In genomic region chr6:44052419-44053011, GRCh38 we compare ENCODE assay signal across 11 cellular contexts.
A peak's percentile ranks its signal among the peaks of the same experiment; 100 is the strongest.
DNase-seq lines count a peak whose midpoint lies in the region; ATAC-seq, FAIRE-seq and TF ChIP-seq lines count a peak whose summit lies in the region.
"Had no signal": no experiment of that assay in that cellular context is flagged by ENCODE, and none has a peak within 500 bp of the region (broad histone marks: within the 10 kb centered on the region; RNA-seq: fewer than 3 reads in every experiment).

No MANE protein-coding gene starts in this region.

- no peak for DNase-seq in HCT116 (ENCODE audit: low read depth, low spot score)
- peak; percentile 75 to 82 (median 79) for DNase-seq in K562 (ENCODE audit: extremely low read depth in 1 of 4, low spot score in 3 of 4)
- DNase-seq in SW 1271 (lab: John Stamatoyannopoulos, UW) = no peak
- DNase-seq in activated T-cell treated with anti-CD3 and anti-CD28 coated beads, Interleukin-2, amount 50 U/mL, for 24 hours = no peak
- DNase-seq in UCSD-AML1 (lab: John Stamatoyannopoulos, UW; ENCODE audit: unreplicated experiment) = no peak
- DNase-seq: activated B cell treated with CpG ODN at 0.5 μM for 24 hours, NCI-H2029 had no signal

- ATAC-seq in HCT116 (peak; percentile 70), K562 (peak; percentile 82), GM18520 (IDR thresholded peaks at IDR 0.05; ENCODE audit: unreplicated experiment) (no peak)

- 24% methylated on average over 4 of the region's 4 CpGs for WGBS in K562 (ENCODE audit: insufficient coverage, low coverage, missing lambda C conversion rate)

- intact Hi-C loops in HCT116 (cut with micrococcal nuclease) = no loop called here
- intact Hi-C loops in K562 (cut with micrococcal nuclease) = no loop called here

- H3K27me3 ChIP-seq in HCT116 (ENCODE audit: insufficient read depth, low read length) (no peaks in the 10 kb centered on the region), K562 (ENCODE audit: control insufficient read depth in 2 of 2, insufficient read depth in 2 of 2, low read length in 2 of 2) (no peaks in the 10 kb centered on the region), iPS-15b (ENCODE audit: control insufficient read depth, insufficient read depth, low read length) (no peaks in the 10 kb centered on the region), stomach smooth muscle (ENCODE audit: control insufficient read depth in 1 of 2, insufficient read depth in 2 of 2, low read length in 2 of 2) (no peaks in the 10 kb centered on the region)

- no peaks in the 10 kb centered on the region for H3K79me2 ChIP-seq in HCT116 (ENCODE audit: insufficient read depth, low read length)
- H3K79me2 ChIP-seq in K562 (ENCODE audit: control insufficient read depth, insufficient read depth, low read length) = no peaks in the 10 kb centered on the region

- H3K9me3 Mint-ChIP-seq in activated T-cell treated with anti-CD3 and anti-CD28 coated beads, Interleukin-2, amount 50 U/mL, for 24 hours = no peaks in the 10 kb centered on the region
- H3K9me3 Mint-ChIP-seq: activated B cell treated with CpG ODN at 0.5 μM for 24 hours had no signal

- CTCF ChIA-PET in HCT116 (lab: Charles Lee) = interaction anchor here (2.0 kb wide), 1 partner anchor 10 kb away, joined by 11 read pairs; no protein-coding TSS in a partner anchor
- CTCF ChIA-PET in K562 (lab: Yijun Ruan, JAX; ENCODE audit: low intra/inter-chr PET ratio) = no interaction called here

- TF ChIP-seq CTCF in HCT116 (IDR thresholded peaks at IDR 0.05 in 2 of 3, conservative IDR thresholded peaks at IDR 0.05 in 1 of 3; ENCODE audit: borderline replicate concordance in 1 of 3, insufficient read depth in 1 of 3, low read depth in 2 of 3, low read length in 2 of 3) (no peak), K562 (IDR thresholded peaks at IDR 0.05 in 2 of 3, conservative IDR thresholded peaks at IDR 0.05 in 1 of 3; ENCODE audit: insufficient read depth in 2 of 3, low read depth in 1 of 3, low read length in 3 of 3) (0 out of 6 replicates have a peak, but pooled peaks of 1 of the 3 experiments have one; percentile 2)

- BruUV-seq in HCT116 (replicated peaks; lab: Mats Ljungman, UMichigan) (no TSS peak), K562 (replicated peaks; lab: Mats Ljungman, UMichigan) (no TSS peak)

- H3K4me3 ChIP-seq in HCT116 (replicated peaks in 1 of 2; ENCODE audit: low read depth in 1 of 2, low read length in 2 of 2) (no peak overlapping the region), K562 (no peak overlapping the region), iPS-15b (ENCODE audit: low read depth, low read length) (no peak overlapping the region), stomach smooth muscle (ENCODE audit: low read length in 2 of 2) (no peak overlapping the region)
- H3K4me3 ChIP-seq: coronary artery had no signal

- no peaks in the 10 kb centered on the region for H3K9me2 ChIP-seq in HCT116 (ENCODE audit: insufficient read depth)

- peak; percentile 95 for FAIRE-seq in K562 (lab: Jason Lieb, UNC)

- H3K4me1 Mint-ChIP-seq in activated T-cell treated with anti-CD3 and anti-CD28 coated beads, Interleukin-2, amount 50 U/mL, for 24 hours (ENCODE audit: low read depth) = peaks cover 4% of the 10 kb centered on the region
- H3K4me1 Mint-ChIP-seq: activated B cell treated with CpG ODN at 0.5 μM for 24 hours had no signal

- no peaks in the 10 kb centered on the region for H3K9me1 ChIP-seq in K562 (ENCODE audit: control insufficient read depth, insufficient read depth, low read length)

- H3K4me1 ChIP-seq in HCT116 (ENCODE audit: control insufficient read depth in 1 of 2, insufficient read depth in 2 of 2, low read length in 2 of 2) (peaks cover 26 to 66% of the 10 kb centered on the region in 2 experiments), K562 (replicated peaks in 1 of 2; ENCODE audit: control insufficient read depth in 2 of 2, insufficient read depth in 2 of 2, low read length in 2 of 2) (peaks cover 27 to 66% of the 10 kb centered on the region in 2 experiments), iPS-15b (ENCODE audit: control insufficient read depth, insufficient read depth, low read length) (peaks cover 2% of the 10 kb centered on the region), stomach smooth muscle (ENCODE audit: control insufficient read depth, insufficient read depth, low read length) (peaks cover 70% of the 10 kb centered on the region)

- RAD21 ChIA-PET in HCT116 (lab: Charles Lee; ENCODE audit: low non-redundant PET in 1 of 2, low total read pairs in 2 of 2, uncharacterized antibody in 2 of 2, unreplicated experiment in 2 of 2) = no interaction called here

- no peaks in the 10 kb centered on the region for H4K20me1 ChIP-seq in HCT116 (ENCODE audit: insufficient read depth)
- H4K20me1 ChIP-seq in K562 (replicated peaks; ENCODE audit: control insufficient read depth, insufficient read depth, low read length) = no peaks in the 10 kb centered on the region

- H3K4me3 Mint-ChIP-seq in activated T-cell treated with anti-CD3 and anti-CD28 coated beads, Interleukin-2, amount 50 U/mL, for 24 hours = no peak overlapping the region
- H3K4me3 Mint-ChIP-seq: activated B cell treated with CpG ODN at 0.5 μM for 24 hours had no signal

- H3K9ac ChIP-seq in HCT116 (ENCODE audit: low read length) (no peak overlapping the region), K562 (ENCODE audit: insufficient read depth in 1 of 2, low read depth in 2 of 2, low read length in 2 of 2) (peak overlapping the region in 1 of 2 experiments; percentile 79; a peak in 1 of 4 replicates), iPS-15b (ENCODE audit: low read depth, low read length) (peak overlapping the region; percentile 32), stomach smooth muscle (ENCODE audit: low read length in 2 of 2) (peak overlapping the region in 1 of 2 donors; percentile 13)

- POLR2A ChIA-PET in HCT116 (lab: Charles Lee) (no interaction called here), K562 (lab: Yijun Ruan, JAX) (interaction anchor here (0.6 to 2.0 kb wide), 8 partner anchors 9 to 266 kb away, joined by 3 to 6 read pairs (median 3); no protein-coding TSS in a partner anchor)

- no peaks in the 10 kb centered on the region for H3K36me3 ChIP-seq in HCT116 (ENCODE audit: control insufficient read depth in 1 of 2, insufficient read depth in 2 of 2, low read length in 2 of 2)
- H3K36me3 ChIP-seq in K562 (ENCODE audit: control insufficient read depth, insufficient read depth, low read length) = no peaks in the 10 kb centered on the region
- H3K36me3 ChIP-seq in iPS-15b (ENCODE audit: control insufficient read depth, insufficient read depth, low read length) = no peaks in the 10 kb centered on the region
- no peaks in the 10 kb centered on the region for H3K36me3 ChIP-seq in stomach smooth muscle (ENCODE audit: control insufficient read depth in 2 of 2, insufficient read depth in 2 of 2, low read length in 2 of 2)

- H3K27ac ChIP-seq in HCT116 (ENCODE audit: low read depth, low read length) (no peak overlapping the region), K562 (ENCODE audit: extremely low read depth, low read depth, low read length) (no peak overlapping the region), stomach smooth muscle (ENCODE audit: low read length) (peak overlapping the region; percentile 88)

- TF ChIP-seq POLR2A in HCT116 (IDR thresholded peaks at IDR 0.05; ENCODE audit: borderline replicate concordance, extremely low read depth, insufficient read depth, insufficient read length) = no peak
- TF ChIP-seq POLR2A in K562 (conservative IDR thresholded peaks at IDR 0.05) = no peak

- no peak for TF ChIP-seq EP300 in K562 (IDR thresholded peaks at IDR 0.05; ENCODE audit: low read length)

- peak overlapping the region; percentile 42; the same call in 1 of the 2 replicates for H3K4me2 ChIP-seq in HCT116 (ENCODE audit: low read length)
- H3K4me2 ChIP-seq in K562 (ENCODE audit: insufficient read depth, low read length) = no peak overlapping the region; the same call in 1 of the 2 replicates

- no peaks in the 10 kb centered on the region for H3K27me3 Mint-ChIP-seq in activated T-cell treated with anti-CD3 and anti-CD28 coated beads, Interleukin-2, amount 50 U/mL, for 24 hours

- no peaks in the 10 kb centered on the region for H3K36me3 Mint-ChIP-seq in activated T-cell treated with anti-CD3 and anti-CD28 coated beads, Interleukin-2, amount 50 U/mL, for 24 hours (ENCODE audit: low read depth)

- in situ Hi-C loops in K562 (cut with MboI) = no loop called here

- TF ChIP-seq RAD21 in HCT116 (IDR thresholded peaks at IDR 0.05; ENCODE audit: low read depth) (no peak), K562 (CRISPR knock-in tag; conservative IDR thresholded peaks at IDR 0.05 in 1 of 2, IDR thresholded peaks at IDR 0.05 in 1 of 2) (0 out of 4 replicates have a peak, but pooled peaks of 1 of the 2 experiments have one; percentile 2)

- H2AFZ ChIP-seq in HCT116 (ENCODE audit: low read depth, low read length, poor library complexity, severe bottlenecking) (no peak overlapping the region), K562 (ENCODE audit: low read depth, low read length) (peak overlapping the region; percentile 40; the same call in 1 of the 2 replicates)

- H3K9me3 ChIP-seq in HCT116 (ENCODE audit: control insufficient read depth in 1 of 2, insufficient read depth in 1 of 2, low read depth in 1 of 2, low read length in 2 of 2) = no peaks in the 10 kb centered on the region
- no peaks in the 10 kb centered on the region for H3K9me3 ChIP-seq in K562 (replicated peaks; ENCODE audit: control insufficient read depth, insufficient read depth, low read depth, low read length)
- H3K9me3 ChIP-seq in iPS-15b (ENCODE audit: control insufficient read depth, insufficient read depth, low read length) = no peaks in the 10 kb centered on the region
- H3K9me3 ChIP-seq in stomach smooth muscle (ENCODE audit: control insufficient read depth in 2 of 2, low read length in 2 of 2) = no peaks in the 10 kb centered on the region

- H3K27ac Mint-ChIP-seq in activated T-cell treated with anti-CD3 and anti-CD28 coated beads, Interleukin-2, amount 50 U/mL, for 24 hours = no peak overlapping the region
- H3K27ac Mint-ChIP-seq: activated B cell treated with CpG ODN at 0.5 μM for 24 hours had no signal

TF ChIP-seq in HCT116, 20 proteins besides CTCF, POLR2A, EP300 and RAD21 (continues in another document):
- no peak for TF ChIP-seq EGR1 (IDR thresholded peaks at IDR 0.05; ENCODE audit: low read depth)
- TF ChIP-seq EZH2phosphoT487 (IDR thresholded peaks at IDR 0.05; ENCODE audit: borderline replicate concordance) = no peak
- TF ChIP-seq CEBPB (IDR thresholded peaks at IDR 0.05; ENCODE audit: low read depth) = no peak
- no peak for TF ChIP-seq JUND (IDR thresholded peaks at IDR 0.05)
- no peak for TF ChIP-seq FOSL1 (IDR thresholded peaks at IDR 0.05; ENCODE audit: low read depth)

TF ChIP-seq in K562, 482 proteins besides CTCF, POLR2A, EP300 and RAD21 (continues in another document):
- TF ChIP-seq CREM (IDR thresholded peaks at IDR 0.05; ENCODE audit: low read depth) (peak; percentile 44; the same call in 1 of the 2 replicates), ELF2 (CRISPR knock-in tag; IDR thresholded peaks at IDR 0.05) (no peak), ZNF274 (IDR thresholded peaks at IDR 0.05; ENCODE audit: borderline replicate concordance, low read depth, low read length) (no peak), PYGO2 (tag; IDR thresholded peaks at IDR 0.05) (no peak)

Comparison
In these comparisons a context has a peak if more than half of its experiments do, and no peak if none do; other contexts are left out.
1. DNase-seq: peak in K562 (4 of 4); none in HCT116 (single experiment), SW 1271 (0 of 2), activated T-cell treated with anti-CD3 and anti-CD28 coated beads, Interleukin-2, amount 50 U/mL, for 24 hours (single experiment) and UCSD-AML1 (single experiment).
2. Of the 22 proteins assayed by ChIP-seq in both K562 and HCT116: peak only in K562: CEBPB, EGR1 and ELF1; only in HCT116: none; in both: none; in neither: 16; mixed calls (peak in some experiments, not most) for 3.